Comparison of ENCODE assay signal across 14 cellular contexts in the genomic region with DNA sequence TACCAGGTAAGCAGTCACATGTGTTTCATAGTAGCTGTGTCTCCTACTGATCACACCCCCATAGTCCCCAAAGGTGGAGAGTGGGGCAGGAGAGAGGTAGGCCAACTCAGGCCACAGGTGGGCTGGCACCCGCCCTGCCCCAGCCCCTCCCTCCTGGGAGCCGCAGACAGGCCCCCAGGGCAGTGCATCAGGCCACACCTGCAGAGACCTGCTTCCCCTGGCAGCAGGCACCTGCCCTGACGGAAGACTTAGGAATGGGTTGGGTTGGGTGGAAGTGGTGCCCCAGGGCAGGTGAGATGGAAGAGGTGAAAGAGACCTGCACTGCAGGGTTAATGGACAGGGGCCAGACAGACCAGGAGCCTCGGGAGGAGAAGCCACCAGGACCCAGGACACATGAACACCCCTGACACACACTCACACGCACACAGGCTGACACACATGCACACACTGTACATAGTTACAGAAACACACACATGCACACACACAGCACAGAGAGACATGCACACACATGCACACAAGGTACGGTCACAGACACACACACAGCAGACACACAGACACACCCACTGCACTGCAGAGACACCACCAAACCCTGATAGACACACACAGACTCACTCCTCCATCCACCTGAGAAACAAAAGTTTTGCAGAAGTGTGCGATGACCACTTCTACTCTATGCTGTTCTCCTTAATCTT. TPM values are rescaled to one million over a fixed set of nuclear protein-coding genes. Genes with fewer than 3 reads are reported as not detected.
A peak's percentile ranks its signal among the peaks of the same experiment; 100 is the strongest.
DNase-seq lines count a peak whose midpoint lies in the region; ATAC-seq, FAIRE-seq and TF ChIP-seq lines count a peak whose summit lies in the region.
"Had no signal": no experiment of that assay in that cellular context is flagged by ENCODE, and none has a peak within 500 bp of the region (broad histone marks: within the 10 kb centered on the region; RNA-seq: fewer than 3 reads in every experiment).

No MANE protein-coding gene starts in this region.

- H3K27ac ChIP-seq in kidney (ENCODE audit: low read depth in 2 of 2, low read length in 2 of 2) (no peak overlapping the region), tibial artery (peak overlapping the region; percentile 87 to 91)

- no peak overlapping the region for H3K9ac ChIP-seq in kidney (ENCODE audit: low read length in 2 of 2)

- H3K4me1 ChIP-seq in kidney (ENCODE audit: control insufficient read depth in 1 of 2, insufficient read depth in 1 of 2, low read depth in 1 of 2, low read length in 2 of 2) (peaks cover 15 to 20% of the 10 kb centered on the region in 2 donors), tibial artery (peaks cover 0 to 37% (median 28%) of the 10 kb centered on the region in 4 donors)

- no peak overlapping the region for H3K4me3 ChIP-seq in kidney (ENCODE audit: low read length in 2 of 2)
- no peak overlapping the region for H3K4me3 ChIP-seq in tibial artery

- POLR2A ChIA-PET in activated naive CD8-positive, alpha-beta T cell treated with anti-CD3 and anti-CD28 coated beads, Interleukin-2, amount 10 ng/mL, durations not matched to agents 7 days and 5 days (lab: Charles Lee): no interaction called here

- peaks cover 2% of the 10 kb centered on the region for H3K36me3 Mint-ChIP-seq in activated naive CD4-positive, alpha-beta T cell treated with anti-CD3 and anti-CD28 coated beads, Interleukin-2, amount 10 ng/mL, durations not matched to agents 7 days and 5 days
- no peaks in the 10 kb centered on the region for H3K36me3 Mint-ChIP-seq in activated naive CD8-positive, alpha-beta T cell treated with anti-CD3 and anti-CD28 coated beads, Interleukin-2, amount 10 ng/mL, durations not matched to agents 7 days and 5 days

- no peak overlapping the region for H3K27ac Mint-ChIP-seq in activated naive CD4-positive, alpha-beta T cell treated with anti-CD3 and anti-CD28 coated beads, Interleukin-2, amount 10 ng/mL, durations not matched to agents 7 days and 5 days
- no peak overlapping the region for H3K27ac Mint-ChIP-seq in activated naive CD8-positive, alpha-beta T cell treated with anti-CD3 and anti-CD28 coated beads, Interleukin-2, amount 10 ng/mL, durations not matched to agents 7 days and 5 days

- intact Hi-C loops in kidney (cut with DNase I): no loop called here
- intact Hi-C loops in tibial artery (cut with DNase I; ENCODE audit: low total_unique reads): loop anchor here (10.0 kb wide), 1 partner anchor 108 kb away; no protein-coding TSS in a partner anchor

- TF ChIP-seq CTCF in kidney (IDR thresholded peaks at IDR 0.05; ENCODE audit: borderline replicate concordance, extremely low read depth, insufficient read depth) (no peak), tibial artery (IDR thresholded peaks at IDR 0.05) (no peak)

- H3K27me3 Mint-ChIP-seq in activated naive CD4-positive, alpha-beta T cell treated with anti-CD3 and anti-CD28 coated beads, Interleukin-2, amount 10 ng/mL, durations not matched to agents 7 days and 5 days: peaks cover 81% of the 10 kb centered on the region
- H3K27me3 Mint-ChIP-seq in activated naive CD8-positive, alpha-beta T cell treated with anti-CD3 and anti-CD28 coated beads, Interleukin-2, amount 10 ng/mL, durations not matched to agents 7 days and 5 days: peaks cover 68% of the 10 kb centered on the region

- no peak for DNase-seq in activated naive CD4-positive, alpha-beta T cell treated with anti-CD3 and anti-CD28 coated beads, Interleukin-2, amount 10 ng/mL, durations not matched to agents 7 days and 5 days
- DNase-seq in activated naive CD4-positive, alpha-beta T cell (lab: John Stamatoyannopoulos, UW): no peak
- no peak for DNase-seq in activated naive CD8-positive, alpha-beta T cell treated with anti-CD3 and anti-CD28 coated beads, Interleukin-2, amount 10 ng/mL, durations not matched to agents 7 days and 5 days
- DNase-seq in kidney: peak; percentile 76
- DNase-seq in tibial artery: peak in 1 of 2 donors; percentile 58
- no peak for DNase-seq in stimulated activated CD4-positive, alpha-beta T cell treated with anti-CD3 and anti-CD28 coated beads, Interleukin-2, amount 100 ng/mL, for 24 hours
- no peak for DNase-seq in NCI-H2227 treated with DMSO at 0.1 percent for 48 hours (lab: John Stamatoyannopoulos, UW)
- DNase-seq: head of caudate nucleus; NCI-H146; small intestine; stimulated activated CD8-positive, alpha-beta memory T cell treated with anti-CD3 and anti-CD28 coated beads, Interleukin-4, amount 100 ng/mL, for 48 hours had no signal

- CTCF ChIA-PET in activated naive CD4-positive, alpha-beta T cell treated with anti-CD3 and anti-CD28 coated beads, Interleukin-2, amount 10 ng/mL, durations not matched to agents 7 days and 5 days (lab: Charles Lee): no interaction called here

- no peak for FAIRE-seq in kidney (lab: Jason Lieb, UNC)
- FAIRE-seq: GM18507, small intestine had no signal

- H3K9me3 Mint-ChIP-seq in activated naive CD4-positive, alpha-beta T cell treated with anti-CD3 and anti-CD28 coated beads, Interleukin-2, amount 10 ng/mL, durations not matched to agents 7 days and 5 days: peaks cover 4% of the 10 kb centered on the region
- H3K9me3 Mint-ChIP-seq in activated naive CD8-positive, alpha-beta T cell treated with anti-CD3 and anti-CD28 coated beads, Interleukin-2, amount 10 ng/mL, durations not matched to agents 7 days and 5 days: peaks cover 6% of the 10 kb centered on the region

- peak overlapping the region; percentile 61 for H3K4me3 Mint-ChIP-seq in activated naive CD4-positive, alpha-beta T cell treated with anti-CD3 and anti-CD28 coated beads, Interleukin-2, amount 10 ng/mL, durations not matched to agents 7 days and 5 days
- H3K4me3 Mint-ChIP-seq in activated naive CD8-positive, alpha-beta T cell treated with anti-CD3 and anti-CD28 coated beads, Interleukin-2, amount 10 ng/mL, durations not matched to agents 7 days and 5 days: peak overlapping the region; percentile 47

- peaks cover 10% of the 10 kb centered on the region for H3K4me1 Mint-ChIP-seq in activated naive CD4-positive, alpha-beta T cell treated with anti-CD3 and anti-CD28 coated beads, Interleukin-2, amount 10 ng/mL, durations not matched to agents 7 days and 5 days
- H3K4me1 Mint-ChIP-seq in activated naive CD8-positive, alpha-beta T cell treated with anti-CD3 and anti-CD28 coated beads, Interleukin-2, amount 10 ng/mL, durations not matched to agents 7 days and 5 days: peaks cover 3% of the 10 kb centered on the region

- H3K27me3 ChIP-seq in tibial artery: no peaks in the 10 kb centered on the region

- H3K9me3 ChIP-seq in kidney (ENCODE audit: control insufficient read depth in 1 of 2, low read length in 2 of 2) (peaks cover 0 to 4% of the 10 kb centered on the region in 2 donors), tibial artery (no peaks in the 10 kb centered on the region)

- H3K36me3 ChIP-seq in kidney (ENCODE audit: control insufficient read depth in 1 of 2, insufficient read depth in 2 of 2, low read length in 2 of 2) (no peaks in the 10 kb centered on the region), tibial artery (peaks cover 0 to 4% (median 0%) of the 10 kb centered on the region in 3 donors)

- ATAC-seq in activated naive CD8-positive, alpha-beta T cell treated with anti-CD3 and anti-CD28 coated beads, Interleukin-2, amount 10 ng/mL, durations not matched to agents 7 days and 5 days (ENCODE audit: low read depth): no peak
- no peak for ATAC-seq in HG02938 (IDR thresholded peaks at IDR 0.05; ENCODE audit: unreplicated experiment)
- ATAC-seq: activated naive CD4-positive, alpha-beta T cell treated with anti-CD3 and anti-CD28 coated beads, Interleukin-2, amount 50 U/mL, for 72 hours had no signal

RNA-seq across cellular contexts. Expression of gene COL18A1, which starts 1.7 kb away (rescaled TPM):
- 10 to 100 TPM; 12.5 to 12.8 TPM for total RNA-seq in activated naive CD8-positive, alpha-beta T cell treated with anti-CD3 and anti-CD28 coated beads, Interleukin-2, amount 10 ng/mL, durations not matched to agents 7 days and 5 days
- total RNA-seq in kidney: 316 TPM
- 150 TPM for polyA plus RNA-seq in kidney (ENCODE audit: insufficient read depth, low read depth, low replicate concordance)

Comparison
In these comparisons a context has a peak if more than half of its experiments do, and no peak if none do; other contexts are left out.
1. H3K27ac ChIP-seq: peak in tibial artery (2 of 2); none in kidney (0 of 2).
2. RNA of gene COL18A1, which starts 1.7 kb away (total RNA-seq): 316 TPM in kidney (single experiment); 12.5 to 12.8 TPM in activated naive CD8-positive, alpha-beta T cell treated with anti-CD3 and anti-CD28 coated beads, Interleukin-2, amount 10 ng/mL, durations not matched to agents 7 days and 5 days; every median in the first group is over 10 times any median in the second.